1 cellular context compared by ENCODE assay signal in the genomic region with DNA sequence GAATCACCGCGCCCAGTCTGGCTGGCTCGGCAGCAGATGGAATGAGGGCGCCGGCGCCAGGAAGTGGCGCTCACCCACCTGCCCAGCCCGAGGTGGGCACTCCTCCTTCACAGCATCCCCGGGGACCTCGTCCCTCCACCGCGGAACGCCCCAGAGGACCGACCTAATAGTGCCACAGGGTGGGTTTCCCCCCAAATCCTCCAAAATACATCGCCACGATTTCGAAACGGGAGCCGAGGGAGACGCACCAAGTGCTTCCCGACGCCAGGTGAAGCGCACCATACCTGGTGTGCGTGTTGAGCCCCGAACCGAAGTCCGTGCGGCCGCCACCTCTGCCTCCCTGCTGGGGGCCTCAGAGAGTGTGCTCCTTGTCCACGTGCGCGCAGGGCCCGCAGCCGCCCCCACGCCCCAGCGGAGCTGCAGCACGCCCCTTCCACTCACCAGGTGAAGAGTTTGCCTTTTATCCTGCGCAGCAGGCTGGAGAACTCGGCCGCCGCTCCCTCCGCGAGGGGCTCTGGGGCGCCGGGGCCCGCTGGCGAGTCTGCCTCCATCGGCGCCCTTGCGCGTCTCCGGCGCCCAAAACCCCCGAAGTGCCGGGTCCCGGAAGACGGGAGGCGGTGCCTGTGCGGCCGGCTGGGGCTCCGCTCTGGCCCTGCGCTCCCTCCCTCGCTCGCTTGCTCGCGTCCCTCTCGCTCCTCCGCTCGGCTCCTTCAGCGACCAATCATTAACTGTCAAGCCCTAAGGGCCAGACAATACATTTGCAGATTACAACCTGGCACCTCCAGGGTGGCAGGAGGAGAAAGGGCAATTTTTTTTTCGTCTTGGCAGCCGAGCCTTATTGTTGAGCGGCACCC.
TF ChIP-seq lines count a peak whose summit lies in the region.

A gene with protein sequence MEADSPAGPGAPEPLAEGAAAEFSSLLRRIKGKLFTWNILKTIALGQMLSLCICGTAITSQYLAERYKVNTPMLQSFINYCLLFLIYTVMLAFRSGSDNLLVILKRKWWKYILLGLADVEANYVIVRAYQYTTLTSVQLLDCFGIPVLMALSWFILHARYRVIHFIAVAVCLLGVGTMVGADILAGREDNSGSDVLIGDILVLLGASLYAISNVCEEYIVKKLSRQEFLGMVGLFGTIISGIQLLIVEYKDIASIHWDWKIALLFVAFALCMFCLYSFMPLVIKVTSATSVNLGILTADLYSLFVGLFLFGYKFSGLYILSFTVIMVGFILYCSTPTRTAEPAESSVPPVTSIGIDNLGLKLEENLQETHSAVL (minus strand): TSS at position 571 of the 854 bp plus-strand sequence. CDS start 20 bp downstream, at position 551.

TF ChIP-seq in H1, 55 proteins besides CTCF, POLR2A, EP300 and RAD21 (continued from another document):
- TF ChIP-seq KDM4A (IDR thresholded peaks at IDR 0.05; ENCODE audit: low read depth, low read length, severe bottlenecking) = peak; percentile 98
- TF ChIP-seq CHD1 (IDR thresholded peaks at IDR 0.05; ENCODE audit: low read depth, low read length) = no peak
- no peak for TF ChIP-seq POLR2AphosphoS5 (IDR thresholded peaks at IDR 0.05; ENCODE audit: low read depth, low read length)
- peak; percentile 72 for TF ChIP-seq RNF2 (IDR thresholded peaks at IDR 0.05; ENCODE audit: borderline replicate concordance, low read depth, low read length, missing control alignments, poor library complexity, severe bottlenecking)
- TF ChIP-seq RBBP5 (IDR thresholded peaks at IDR 0.05; ENCODE audit: borderline replicate concordance, low read depth, low read length) = peak; percentile 99; the same call in 1 of the 2 replicates
- TF ChIP-seq SIX5 (IDR thresholded peaks at IDR 0.05; ENCODE audit: low read depth, low read length) = no peak
- TF ChIP-seq CTBP2 (IDR thresholded peaks at IDR 0.05; ENCODE audit: borderline replicate concordance, insufficient read depth, insufficient read length, low read length) = peak; percentile 57
- TF ChIP-seq PHF8 (conservative IDR thresholded peaks at IDR 0.05; ENCODE audit: low read depth, low read length) = peak; percentile 78; the same call in 1 of the 2 replicates
- peak; percentile 56 for TF ChIP-seq TAF1 (IDR thresholded peaks at IDR 0.05; ENCODE audit: low read depth, low read length)
- TF ChIP-seq ASH2L (IDR thresholded peaks at IDR 0.05; ENCODE audit: low read length) = peak; percentile 97
- no peak for TF ChIP-seq CEBPB (IDR thresholded peaks at IDR 0.05; ENCODE audit: low read depth, low read length)
- TF ChIP-seq SAP30 (IDR thresholded peaks at IDR 0.05; ENCODE audit: insufficient read depth, insufficient replicate concordance, low read length) = peak; percentile 80
- TF ChIP-seq, protein P1, sequence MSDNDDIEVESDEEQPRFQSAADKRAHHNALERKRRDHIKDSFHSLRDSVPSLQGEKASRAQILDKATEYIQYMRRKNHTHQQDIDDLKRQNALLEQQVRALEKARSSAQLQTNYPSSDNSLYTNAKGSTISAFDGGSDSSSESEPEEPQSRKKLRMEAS (IDR thresholded peaks at IDR 0.05) = peak; percentile 83
- TF ChIP-seq, protein P2, sequence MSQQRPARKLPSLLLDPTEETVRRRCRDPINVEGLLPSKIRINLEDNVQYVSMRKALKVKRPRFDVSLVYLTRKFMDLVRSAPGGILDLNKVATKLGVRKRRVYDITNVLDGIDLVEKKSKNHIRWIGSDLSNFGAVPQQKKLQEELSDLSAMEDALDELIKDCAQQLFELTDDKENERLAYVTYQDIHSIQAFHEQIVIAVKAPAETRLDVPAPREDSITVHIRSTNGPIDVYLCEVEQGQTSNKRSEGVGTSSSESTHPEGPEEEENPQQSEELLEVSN (IDR thresholded peaks at IDR 0.05) = peak; percentile 56; the same call in 1 of the 2 replicates
- peak; percentile 50; the same call in 1 of the 2 replicates for TF ChIP-seq TBP (IDR thresholded peaks at IDR 0.05; ENCODE audit: low read depth, low read length)
